Comparison of ENCODE assay signal across 22 cellular contexts in genomic region chr12:91211869-91212268, GRCh38. TPM values are rescaled to one million over a fixed set of nuclear protein-coding genes. Genes with fewer than 3 reads are reported as not detected.
"Had no signal": no experiment of that assay in that cellular context is flagged by ENCODE, and none has a peak within 500 bp of the region (broad histone marks: within the 10 kb centered on the region; RNA-seq: fewer than 3 reads in every experiment).

No MANE protein-coding gene starts in this region.

- H3K4me1 Mint-ChIP-seq: memory B cell, naive B cell, neural crest cell, WTC11 had no signal

- H3K4me1 ChIP-seq: adrenal gland, ascending aorta, gastrocnemius medialis, upper lobe of right lung had no signal

- H3K27ac Mint-ChIP-seq: activated naive CD4-positive, alpha-beta T cell treated with anti-CD3 and anti-CD28 coated beads, Interleukin-2, amount 50 U/mL, for 72 hours; memory B cell; naive B cell; WTC11 had no signal

- DNase-seq: activated T-cell treated with anti-CD3 and anti-CD28 coated beads, Interleukin-2, amount 50 U/mL, for 1 hour; adrenal gland; brain microvascular endothelial cell; caudate nucleus; dermis blood vessel endothelial cell; effector CD8-positive, alpha-beta T cell; erythroblast; gastrocnemius medialis; hippocampal formation; kidney glomerular epithelial cell; mucosa of descending colon; naive B cell; occipital lobe; stimulated activated CD4-positive, alpha-beta T cell treated with anti-CD3 and anti-CD28 coated beads, Interleukin-4, amount 100 ng/mL, for 4 hours; stimulated activated naive CD8-positive, alpha-beta T cell treated with anti-CD3 and anti-CD28 coated beads, Interleukin-15, Interleukin-2, amounts not matched to agents 100 U/mL and 50 U/mL, for 24 hours; T-helper 1 cell; upper lobe of right lung had no signal

- H3K9me3 Mint-ChIP-seq: activated naive CD4-positive, alpha-beta T cell treated with anti-CD3 and anti-CD28 coated beads, Interleukin-2, amount 50 U/mL, for 72 hours had no signal

- H3K27ac ChIP-seq: adrenal gland, ascending aorta, brain microvascular endothelial cell, gastrocnemius medialis, upper lobe of right lung had no signal

- H3K27me3 Mint-ChIP-seq: memory B cell, naive B cell had no signal

- H3K27me3 ChIP-seq: adrenal gland, ascending aorta, brain microvascular endothelial cell, gastrocnemius medialis, upper lobe of right lung had no signal

- H3K9me3 ChIP-seq: adrenal gland, ascending aorta, gastrocnemius medialis, mucosa of descending colon, upper lobe of right lung had no signal

- H3K4me3 Mint-ChIP-seq: memory B cell, naive B cell, neural crest cell, WTC11 had no signal

- ATAC-seq: activated naive CD4-positive, alpha-beta T cell treated with anti-CD3 and anti-CD28 coated beads, Interleukin-2, amount 50 U/mL, for 72 hours; mucosa of descending colon; stimulated activated naive CD8-positive, alpha-beta T cell treated with anti-CD3 and anti-CD28 coated beads, Interleukin-15, Interleukin-2, amounts not matched to agents 100 U/mL and 50 U/mL, for 24 hours; upper lobe of right lung; WTC11 had no signal

- H3K36me3 ChIP-seq: adrenal gland, ascending aorta, brain microvascular endothelial cell, gastrocnemius medialis, upper lobe of right lung had no signal

- H3K4me3 ChIP-seq: adrenal gland, ascending aorta, gastrocnemius medialis, mucosa of descending colon, upper lobe of right lung had no signal

- H3K36me3 Mint-ChIP-seq: activated naive CD4-positive, alpha-beta T cell treated with anti-CD3 and anti-CD28 coated beads, Interleukin-2, amount 50 U/mL, for 72 hours; memory B cell; naive B cell; WTC11 had no signal

RNA-seq across cellular contexts. Expression of gene DCN, which starts 29.3 kb away (rescaled TPM):
- total RNA-seq: activated naive CD4-positive, alpha-beta T cell treated with anti-CD3 and anti-CD28 coated beads, Interleukin-2, amount 50 U/mL, for 72 hours had no signal
